8 cellular contexts compared by ENCODE assay signal in the genomic region with DNA sequence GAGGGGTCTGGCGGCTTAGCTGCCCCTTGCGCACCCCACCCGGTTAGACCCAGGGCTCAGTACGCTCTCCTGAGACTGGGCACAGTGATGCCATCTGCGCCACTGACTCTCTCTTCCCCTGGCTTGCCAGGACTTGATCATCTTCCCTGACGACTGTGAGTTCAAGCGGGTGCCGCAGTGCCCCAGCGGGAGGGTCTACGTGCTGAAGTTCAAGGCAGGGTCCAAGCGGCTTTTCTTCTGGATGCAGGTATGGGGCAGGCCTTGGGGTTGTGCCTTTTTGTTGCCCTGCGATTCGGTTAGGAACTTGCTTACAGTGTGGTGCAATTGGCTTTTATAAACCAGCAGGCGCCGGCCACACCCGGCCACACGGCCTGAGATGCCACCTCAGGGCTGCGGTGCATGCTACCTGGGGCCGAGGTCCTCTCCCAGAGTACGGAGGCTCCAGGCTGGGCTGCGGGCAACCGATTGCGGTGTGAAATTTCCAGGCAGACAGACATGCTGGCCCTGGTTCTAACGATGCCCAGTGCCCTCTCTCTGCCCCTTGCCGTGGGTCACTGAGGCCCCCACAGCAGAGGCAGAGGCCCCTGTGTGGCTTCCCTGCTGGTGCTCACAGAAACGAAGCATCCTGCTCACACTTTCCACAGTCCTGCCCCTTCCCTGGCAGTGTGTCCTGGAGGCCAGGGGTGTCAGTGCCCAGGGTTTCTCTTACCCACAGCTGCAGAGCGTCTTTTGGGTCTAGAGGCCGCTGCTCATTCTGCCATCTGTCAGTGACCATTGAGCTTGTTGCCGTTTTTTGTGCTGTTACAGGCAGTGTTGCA. TPM values are rescaled to one million over a fixed set of nuclear protein-coding genes. Genes with fewer than 3 reads are reported as not detected.
DNase-seq lines count a peak whose midpoint lies in the region; ATAC-seq, FAIRE-seq and TF ChIP-seq lines count a peak whose summit lies in the region.

No MANE protein-coding gene starts in this region.

- H3K79me2 ChIP-seq in K562 (ENCODE audit: control insufficient read depth, insufficient read depth, low read length) = peaks cover 37% of the 10 kb centered on the region

- no peak for TF ChIP-seq CTCF in K562 (IDR thresholded peaks at IDR 0.05 in 2 of 3, conservative IDR thresholded peaks at IDR 0.05 in 1 of 3; ENCODE audit: insufficient read depth in 2 of 3, low read depth in 1 of 3, low read length in 3 of 3)
- TF ChIP-seq CTCF in lung (IDR thresholded peaks at IDR 0.05; ENCODE audit: control extremely low read depth, extremely low read depth) = no peak

- CTCF ChIA-PET in K562 (lab: Yijun Ruan, JAX; ENCODE audit: low intra/inter-chr PET ratio) = no interaction called here

- no peaks in the 10 kb centered on the region for H3K27me3 ChIP-seq in K562 (ENCODE audit: control insufficient read depth in 2 of 2, insufficient read depth in 2 of 2, low read length in 2 of 2)
- H3K27me3 ChIP-seq in lung (ENCODE audit: control insufficient read depth, insufficient read depth) = no peaks in the 10 kb centered on the region

- intact Hi-C loops in Right ventricle myocardium inferior (cut with DNase I) (loop anchor here (5.0 to 10.0 kb wide), 3 partner anchors 43 to 490 kb away; partner anchors contain the start of gene MRGBP), left cardiac atrium (cut with DNase I) (loop anchor here (5.0 kb wide), 2 partner anchors 48 to 78 kb away; no protein-coding TSS in a partner anchor), K562 (cut with micrococcal nuclease) (loop anchor here (5.0 to 10.0 kb wide), 3 partner anchors 63 to 320 kb away; partner anchors contain the start of gene LAMA5)

- DNase-seq in Right ventricle myocardium inferior (ENCODE audit: missing footprints) (peak; percentile 71), left cardiac atrium (no peak), K562 (ENCODE audit: extremely low read depth in 1 of 4, low spot score in 3 of 4) (no peak), lung (ENCODE audit: low spot score) (no peak), COLO829 (ENCODE audit: low spot score) (no peak), glomerular visceral epithelial cell (ENCODE audit: extremely low spot score) (no peak)
- no peak for DNase-seq in stimulated activated CD4-positive, alpha-beta T cell treated with anti-CD3 and anti-CD28 coated beads, Interleukin-2, amount 100 ng/mL, for 24 hours

- H3K9me1 ChIP-seq in K562 (ENCODE audit: control insufficient read depth, insufficient read depth, low read length) = peaks cover 5% of the 10 kb centered on the region

- FAIRE-seq in K562 (lab: Jason Lieb, UNC) = no peak

- H3K27ac ChIP-seq in K562 (ENCODE audit: extremely low read depth, low read depth, low read length) (peak overlapping the region; percentile 29; the same call in 2 of the 3 replicates), lung (ENCODE audit: low read depth in 1 of 2, low read length in 1 of 2) (peak overlapping the region in 1 of 2 donors; percentile 37), urinary bladder (ENCODE audit: low read depth) (no peak overlapping the region)

- TF ChIP-seq POLR2A in K562 (conservative IDR thresholded peaks at IDR 0.05) = no peak

- H3K4me2 ChIP-seq in K562 (ENCODE audit: insufficient read depth, low read length) = peak overlapping the region; percentile 89

- H3K4me3 ChIP-seq in K562 = peak overlapping the region; percentile 71
- H3K4me3 ChIP-seq in lung = peak overlapping the region; percentile 89
- H3K4me3 ChIP-seq in urinary bladder (ENCODE audit: low read depth, low read length) = peak overlapping the region; percentile 91

- no peak for TF ChIP-seq EP300 in K562 (IDR thresholded peaks at IDR 0.05; ENCODE audit: low read length)

- no TSS peak for BruUV-seq in K562 (replicated peaks; lab: Mats Ljungman, UMichigan)

- H3K4me1 ChIP-seq in K562 (replicated peaks in 1 of 2; ENCODE audit: control insufficient read depth in 2 of 2, insufficient read depth in 2 of 2, low read length in 2 of 2) (peaks cover 14 to 60% of the 10 kb centered on the region in 2 experiments), lung (ENCODE audit: control insufficient read depth in 2 of 2, insufficient read depth in 2 of 2, low read length in 2 of 2) (peaks cover 8 to 14% of the 10 kb centered on the region in 2 donors), urinary bladder (ENCODE audit: insufficient read depth) (no peaks in the 10 kb centered on the region)

- TF ChIP-seq RAD21 in K562 (CRISPR knock-in tag; conservative IDR thresholded peaks at IDR 0.05 in 1 of 2, IDR thresholded peaks at IDR 0.05 in 1 of 2) = no peak

- H4K20me1 ChIP-seq in K562 (replicated peaks; ENCODE audit: control insufficient read depth, insufficient read depth, low read length) = peaks cover 20% of the 10 kb centered on the region

- ATAC-seq in Right ventricle myocardium inferior (no peak), left cardiac atrium (no peak), K562 (no peak), lung (ENCODE audit: insufficient read depth, low FRiP score) (no peak)

- peak overlapping the region; percentile 86 to 98 for H3K9ac ChIP-seq in K562 (ENCODE audit: insufficient read depth in 1 of 2, low read depth in 2 of 2, low read length in 2 of 2)

- H2AFZ ChIP-seq in K562 (ENCODE audit: low read depth, low read length) = no peak overlapping the region

- H3K9me3 ChIP-seq in K562 (replicated peaks; ENCODE audit: control insufficient read depth, insufficient read depth, low read depth, low read length) = no peaks in the 10 kb centered on the region
- no peaks in the 10 kb centered on the region for H3K9me3 ChIP-seq in lung (ENCODE audit: control insufficient read depth in 2 of 2, insufficient read depth in 1 of 2, low read length in 1 of 2)

- H3K36me3 ChIP-seq in K562 (ENCODE audit: control insufficient read depth, insufficient read depth, low read length) (peaks cover 60% of the 10 kb centered on the region), lung (ENCODE audit: control insufficient read depth in 2 of 2, insufficient read depth in 2 of 2, low read length in 2 of 2) (peaks cover 12 to 51% of the 10 kb centered on the region in 2 donors), urinary bladder (ENCODE audit: insufficient read depth) (peaks cover 11% of the 10 kb centered on the region)

- in situ Hi-C loops in K562 (cut with MboI) = loop anchor here (5.0 to 10.0 kb wide), 3 partner anchors 63 to 310 kb away; partner anchors contain the start of gene LAMA5

- POLR2A ChIA-PET in K562 (lab: Yijun Ruan, JAX) = interaction anchor here (1.3 to 2.9 kb wide), 3 partner anchors 11 to 82 kb away, joined by 6 to 19 read pairs (median 6); partner anchors contain the start of gene RPS21

- 81% methylated on average over 28 of the region's 29 CpGs for WGBS in K562 (ENCODE audit: insufficient coverage, low coverage, missing lambda C conversion rate)
- WGBS in lung, 2 donors = 71 to 86% methylated on average over 29 of the region's 29 CpGs
- 77% methylated on average over 29 of the region's 29 CpGs for WGBS in urinary bladder

TF ChIP-seq in K562, 482 proteins besides CTCF, POLR2A, EP300 and RAD21:
- TF ChIP-seq ZNF445 (CRISPR knock-in tag; IDR thresholded peaks at IDR 0.05; ENCODE audit: low read depth) = no peak
- TF ChIP-seq RBFOX2 (IDR thresholded peaks at IDR 0.05; ENCODE audit: low read depth, low read length) = peak; percentile 35; the same call in 1 of the 2 replicates
- TF ChIP-seq POLR2G (IDR thresholded peaks at IDR 0.05; ENCODE audit: low read depth, low read length) = peak; percentile 40; the same call in 1 of the 2 replicates

RNA-seq across cellular contexts. Expression of gene ADRM1, which starts 1.7 kb away (rescaled TPM):
- total RNA-seq in Right ventricle myocardium inferior = 73.9 TPM
- total RNA-seq in left cardiac atrium = 10 to 100 TPM; 57.9 to 76.9 TPM
- 21.6 and 87.3 TPM in 2 replicates for total RNA-seq in K562 (2011; cell fraction: chromatin; rRNA removed; ENCODE audit: low replicate concordance)
- 87.6 and 87.7 TPM in 2 replicates for total RNA-seq in K562 (2011; cell fraction: nucleolus; rRNA removed)
- 41.0 and 41.6 TPM in 2 replicates for total RNA-seq in K562 (2011; cell fraction: nucleoplasm; rRNA removed)
- 223 and 261 TPM in 2 replicates for total RNA-seq in K562 (2014; rRNA removed)
- 22.5 and 32.1 TPM in 2 replicates for total RNA-seq in K562 (2014; rRNA removed; fragmentation: Illumina TruSeq; extraction: Trizol)
- total RNA-seq in K562 (2015; rRNA removed; fragmentation: Illumina TruSeq; extraction: Trizol) = 125 and 136 TPM in 2 replicates
- total RNA-seq in K562 (2021) = 159 and 160 TPM in 2 replicates
- 57.6 and 67.4 TPM in 2 replicates for polyA plus RNA-seq in K562 (2011; rRNA removed)
- 69.2 and 237 TPM in 2 replicates for polyA plus RNA-seq in K562 (2011; cell fraction: cytosol; rRNA removed)
- polyA plus RNA-seq in K562 (2011; cell fraction: nucleus; rRNA removed) = 65.6 and 116 TPM in 2 replicates
- 109 and 153 TPM in 2 replicates for polyA plus RNA-seq in K562 (2012)
- 49.3 and 107 TPM in 2 replicates for polyA plus RNA-seq in K562 (2014; fragmentation: Illumina TruSeq; extraction: Trizol)
- polyA plus RNA-seq in K562 (2014; fragmentation: Nextera tagmentation; extraction: Ambion mirVana) = 10 to 100 TPM in 1 of 2 experiments, 1 to 10 TPM in 1; 5.0 to 21.6 TPM
- polyA plus RNA-seq in K562 (2014; rRNA removed) = 192 and 201 TPM in 2 replicates
- polyA minus RNA-seq in K562 (2011; rRNA and poly(A)+ RNA removed) = 16.1 and 32.6 TPM in 2 replicates
- polyA minus RNA-seq in K562 (2011; cell fraction: cytosol; rRNA and poly(A)+ RNA removed) = 51.8 and 55.0 TPM in 2 replicates
- 42.8 and 44.0 TPM in 2 replicates for polyA minus RNA-seq in K562 (2011; cell fraction: nucleus; rRNA and poly(A)+ RNA removed)
- 100 to 1,000 TPM in 1 of 2 donors, 10 to 100 TPM in 1; 43.1 to 104 TPM for total RNA-seq in lung
- polyA plus RNA-seq in lung = 100 to 1,000 TPM; 108 to 140 TPM
- 27.5 TPM for total RNA-seq in urinary bladder
- polyA plus RNA-seq in urinary bladder = 115 TPM
